9 cellular contexts compared by ENCODE assay signal in genomic region chr2:64651590-64651989, GRCh38. TPM values are rescaled to one million over a fixed set of nuclear protein-coding genes. Genes with fewer than 3 reads are reported as not detected.
DNase-seq lines count a peak whose midpoint lies in the region; ATAC-seq, FAIRE-seq and TF ChIP-seq lines count a peak whose summit lies in the region.
"Had no signal": no experiment of that assay in that cellular context is flagged by ENCODE, and none has a peak within 500 bp of the region (broad histone marks: within the 10 kb centered on the region; RNA-seq: fewer than 3 reads in every experiment).

No MANE protein-coding gene starts in this region.

- peaks cover 82% of the 10 kb centered on the region for H3K4me1 Mint-ChIP-seq in activated naive CD8-positive, alpha-beta T cell treated with anti-CD3 and anti-CD28 coated beads, Interleukin-2, amount 50 U/mL, for 24 hours
- H3K4me1 Mint-ChIP-seq in naive thymus-derived CD4-positive, alpha-beta T cell = peaks cover 40 to 85% (median 83%) of the 10 kb centered on the region in 7 donors

- H3K4me3 ChIP-seq in naive thymus-derived CD4-positive, alpha-beta T cell (ENCODE audit: low read length) = no peak overlapping the region

- TF ChIP-seq CTCF in 22Rv1 (IDR thresholded peaks at IDR 0.05) = no peak

- H3K27ac ChIP-seq in 22Rv1 = peak overlapping the region; percentile 96
- peak overlapping the region; percentile 90 for H3K27ac ChIP-seq in naive thymus-derived CD4-positive, alpha-beta T cell (ENCODE audit: low read depth, low read length)

- POLR2A ChIA-PET in naive thymus-derived CD4-positive, alpha-beta T cell (lab: Charles Lee) = interaction anchor here (0.6 to 18.3 kb wide), 19 partner anchors 9 to 212 kb away, joined by 3 to 433 read pairs (median 5); no protein-coding TSS in a partner anchor

- H3K36me3 ChIP-seq in naive thymus-derived CD4-positive, alpha-beta T cell (ENCODE audit: control insufficient read depth in 2 of 3, insufficient read depth in 3 of 3, low read length in 3 of 3) = peaks cover 0 to 4% (median 0%) of the 10 kb centered on the region in 3 experiments

- no peak for ATAC-seq in activated naive CD8-positive, alpha-beta T cell treated with anti-CD3 and anti-CD28 coated beads, Interleukin-2, amount 50 U/mL, for 24 hours
- ATAC-seq in naive thymus-derived CD4-positive, alpha-beta T cell = no peak
- ATAC-seq in GM18498 (IDR thresholded peaks at IDR 0.05; ENCODE audit: unreplicated experiment) = no peak

- peaks cover 8 to 48% of the 10 kb centered on the region in 2 donors for H3K4me1 ChIP-seq in naive thymus-derived CD4-positive, alpha-beta T cell (ENCODE audit: control insufficient read depth in 2 of 2, insufficient read depth in 2 of 2, low read length in 2 of 2)

- DNase-seq in GM18507 (ENCODE audit: extremely low spot score, insufficient read length, low read depth) (no peak), GF-D8 (lab: John Stamatoyannopoulos, UW) (no peak), NCI-H446 (lab: John Stamatoyannopoulos, UW) (no peak), NCI-H2081 treated with DMSO at 0.1 percent for 48 hours (lab: John Stamatoyannopoulos, UW) (no peak)
- no peak for DNase-seq in activated naive CD8-positive, alpha-beta T cell treated with anti-CD3 and anti-CD28 coated beads, Interleukin-2, amount 50 U/mL, for 24 hours
- DNase-seq in naive thymus-derived CD4-positive, alpha-beta T cell = no peak

- H3K27ac Mint-ChIP-seq in activated naive CD8-positive, alpha-beta T cell treated with anti-CD3 and anti-CD28 coated beads, Interleukin-2, amount 50 U/mL, for 24 hours = peak overlapping the region; percentile 87
- peak overlapping the region in 8 of 9 donors; percentile 75 to 98 (median 92) for H3K27ac Mint-ChIP-seq in naive thymus-derived CD4-positive, alpha-beta T cell

- H3K9me3 ChIP-seq in naive thymus-derived CD4-positive, alpha-beta T cell (ENCODE audit: control insufficient read depth in 2 of 3, low read length in 3 of 3) = no peaks in the 10 kb centered on the region

- no peaks in the 10 kb centered on the region for H3K9me3 Mint-ChIP-seq in activated naive CD8-positive, alpha-beta T cell treated with anti-CD3 and anti-CD28 coated beads, Interleukin-2, amount 50 U/mL, for 24 hours
- H3K9me3 Mint-ChIP-seq in naive thymus-derived CD4-positive, alpha-beta T cell = no peaks in the 10 kb centered on the region

- peak overlapping the region; percentile 87 for H3K4me3 Mint-ChIP-seq in activated naive CD8-positive, alpha-beta T cell treated with anti-CD3 and anti-CD28 coated beads, Interleukin-2, amount 50 U/mL, for 24 hours
- peak overlapping the region; percentile 70 to 99 (median 96) for H3K4me3 Mint-ChIP-seq in naive thymus-derived CD4-positive, alpha-beta T cell

- CTCF ChIA-PET in naive thymus-derived CD4-positive, alpha-beta T cell (lab: Charles Lee) = interaction anchor here (0.6 to 10.8 kb wide), 10 partner anchors 11 to 217 kb away, joined by 3 to 117 read pairs (median 10); partner anchors contain the start of gene AFTPH

- peak; percentile 47 for FAIRE-seq in GM18507 (lab: Jason Lieb, UNC)
- FAIRE-seq: TTC549 had no signal

- H3K27me3 Mint-ChIP-seq in activated naive CD8-positive, alpha-beta T cell treated with anti-CD3 and anti-CD28 coated beads, Interleukin-2, amount 50 U/mL, for 24 hours = no peaks in the 10 kb centered on the region
- no peaks in the 10 kb centered on the region for H3K27me3 Mint-ChIP-seq in naive thymus-derived CD4-positive, alpha-beta T cell

- no peaks in the 10 kb centered on the region for H3K27me3 ChIP-seq in naive thymus-derived CD4-positive, alpha-beta T cell (ENCODE audit: control insufficient read depth in 2 of 2, insufficient read depth in 2 of 2, low read length in 2 of 2)

- H3K36me3 Mint-ChIP-seq in activated naive CD8-positive, alpha-beta T cell treated with anti-CD3 and anti-CD28 coated beads, Interleukin-2, amount 50 U/mL, for 24 hours (ENCODE audit: low read depth) = no peaks in the 10 kb centered on the region
- peaks cover 0 to 5% (median 0%) of the 10 kb centered on the region in 5 donors for H3K36me3 Mint-ChIP-seq in naive thymus-derived CD4-positive, alpha-beta T cell

- intact Hi-C loops in naive thymus-derived CD4-positive, alpha-beta T cell (cut with micrococcal nuclease) = loop anchor here (5.0 to 10.0 kb wide), 3 partner anchors 406 to 507 kb away; partner anchors contain the start of genes CEP68 (in 1 of the 2) and PELI1 (in 1 of the 2)

RNA-seq across cellular contexts. Expression of gene SERTAD2, which starts 2.1 kb away (rescaled TPM):
- 10 to 100 TPM; 34.3 to 43.8 (median 40.1) TPM for total RNA-seq in naive thymus-derived CD4-positive, alpha-beta T cell
- polyA plus RNA-seq in naive thymus-derived CD4-positive, alpha-beta T cell = 1 to 10 TPM; 5.2 to 6.9 TPM
